In the genomic region with DNA sequence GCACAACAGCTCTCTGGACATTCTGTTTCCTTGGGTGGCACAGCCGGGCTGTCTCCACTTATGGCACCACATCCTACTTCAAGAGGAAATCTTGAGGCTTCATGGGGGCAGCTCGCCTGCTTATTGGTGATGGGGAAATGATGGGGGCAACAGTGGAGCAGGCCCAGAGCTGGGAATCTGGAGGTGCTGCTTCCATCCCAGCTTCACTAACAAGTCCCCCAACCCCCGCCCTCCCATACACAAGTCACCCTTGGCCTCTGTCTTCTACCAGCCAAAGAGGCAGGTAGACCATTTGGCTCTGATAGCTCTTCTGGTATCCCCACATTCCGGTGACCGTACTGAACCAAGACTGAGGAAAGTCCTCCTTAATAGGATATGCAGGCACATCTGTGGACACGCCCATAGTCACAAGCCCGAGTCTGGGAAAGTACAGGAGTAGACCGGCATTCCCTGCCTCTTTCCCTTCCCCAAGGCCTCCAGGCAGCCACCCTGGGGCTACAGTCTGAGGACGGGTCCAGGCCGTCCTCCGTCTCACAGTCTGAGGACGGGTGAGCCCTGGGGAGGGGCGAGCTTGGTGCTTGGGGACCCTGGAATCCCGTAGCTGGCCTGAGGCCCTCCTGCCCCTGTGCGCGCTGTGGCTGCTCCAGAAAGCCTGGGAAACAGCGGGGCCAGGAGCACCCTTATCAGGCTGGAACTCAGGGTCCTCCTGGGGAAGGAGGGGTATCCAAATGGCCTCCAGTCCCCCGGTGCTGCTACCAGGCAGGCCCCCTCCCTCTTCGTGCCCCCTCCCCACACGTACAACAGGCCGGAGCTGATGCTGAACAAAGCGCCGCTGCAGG, we compare ENCODE assay signal across 21 cellular contexts.
DNase-seq lines count a peak whose midpoint lies in the region; ATAC-seq and TF ChIP-seq lines count a peak whose summit lies in the region.
"Had no signal": no experiment of that assay in that cellular context is flagged by ENCODE, and none has a peak within 500 bp of the region (broad histone marks: within the 10 kb centered on the region; RNA-seq: fewer than 3 reads in every experiment).

No MANE protein-coding gene starts in this region.

- H2BK20ac ChIP-seq in IMR-90 (ENCODE audit: low read depth, low read length) = no peak overlapping the region

- H3K27ac ChIP-seq in IMR-90 (ENCODE audit: insufficient read depth, low read length) = no peak overlapping the region
- H3K27ac ChIP-seq in endodermal cell (ENCODE audit: low read depth, low read length) = no peak overlapping the region
- no peak overlapping the region for H3K27ac ChIP-seq in osteoblast (ENCODE audit: low read depth, low read length)
- H3K27ac ChIP-seq: A549, BLaER1 had no signal

- H3K18ac ChIP-seq in IMR-90 (ENCODE audit: low read depth, low read length) = no peak overlapping the region

- TF ChIP-seq POLR2A in IMR-90 (IDR thresholded peaks at IDR 0.05; ENCODE audit: low read depth, low read length) = no peak

- intact Hi-C loops in IMR-90 (cut with micrococcal nuclease) = no loop called here

- in situ Hi-C loops in IMR-90 (cut with MboI; ENCODE audit: low sequenced_read_pairs) = no loop called here

- no TSS peak for BruUV-seq in IMR-90 (replicated peaks; lab: Mats Ljungman, UMichigan)

- POLR2A ChIA-PET in IMR-90 (lab: Charles Lee; ENCODE audit: unreplicated experiment) = no interaction called here

- no peak overlapping the region for H4K8ac ChIP-seq in IMR-90 (ENCODE audit: low read depth in 2 of 2, low read length in 2 of 2)

- H2AFZ ChIP-seq in IMR-90 (replicated peaks; ENCODE audit: low read length, poor library complexity) = no peak overlapping the region
- H2AFZ ChIP-seq in osteoblast (ENCODE audit: low read length) = no peak overlapping the region

- H3K4me2 ChIP-seq in IMR-90 (ENCODE audit: low read depth, low read length) = no peak overlapping the region
- H3K4me2 ChIP-seq in osteoblast (ENCODE audit: insufficient read depth, low read length) = no peak overlapping the region
- H3K4me2 ChIP-seq: A549, BLaER1 had no signal

- no peak overlapping the region for H2BK120ac ChIP-seq in IMR-90 (ENCODE audit: low read depth, low read length)

- H4K5ac ChIP-seq in IMR-90 (ENCODE audit: low read depth, low read length) = no peak overlapping the region

- CTCF ChIA-PET in IMR-90 (lab: Yijun Ruan, JAX) = interaction anchor here (0.7 kb wide), 2 partner anchors 24 to 47 kb away, joined by 4 to 5 read pairs; no protein-coding TSS in a partner anchor

- H2AK9ac ChIP-seq in IMR-90 (replicated peaks; ENCODE audit: low read depth, low read length, poor library complexity) = no peak overlapping the region

- WGBS in IMR-90 (ENCODE audit: extremely low coverage in 2 of 2, insufficient read length in 1 of 2), 2 experiments = 100% methylated on average over 6 of the region's 23 CpGs; no CpG with 5 or more reads in 1 of the 2 experiments
- 91 to 93% methylated on average over 4 to 22 of the region's 23 CpGs for WGBS in endodermal cell (ENCODE audit: insufficient coverage in 1 of 2, insufficient read length in 1 of 2), 2 experiments

- H3K4me1 ChIP-seq in IMR-90 (ENCODE audit: control insufficient read depth, insufficient read depth, low read length) (no peaks in the 10 kb centered on the region), endodermal cell (ENCODE audit: control insufficient read depth, insufficient read depth, low read length) (peaks cover 3% of the 10 kb centered on the region), osteoblast (ENCODE audit: insufficient read depth, low read length) (peaks cover 11% of the 10 kb centered on the region)
- H3K4me1 ChIP-seq: A549, BLaER1 had no signal

- no peak overlapping the region for H2BK15ac ChIP-seq in IMR-90 (ENCODE audit: low read depth, low read length)

- H3K4me1 Mint-ChIP-seq in endodermal cell = peaks cover 23% of the 10 kb centered on the region

- no peaks in the 10 kb centered on the region for H3K9me1 ChIP-seq in IMR-90 (ENCODE audit: insufficient read depth, low read length)

- no peak for ATAC-seq in IMR-90 (ENCODE audit: low read depth)
- no peak for ATAC-seq in HG03520 (IDR thresholded peaks at IDR 0.05; ENCODE audit: unreplicated experiment)
- ATAC-seq: A549; CD8-positive, alpha-beta T cell; SK-N-SH treated with all-trans-retinoic acid at 6 μM for 48 hours had no signal

- no peak overlapping the region for H3K4ac ChIP-seq in IMR-90 (ENCODE audit: low read depth, low read length)

- H3K27me3 Mint-ChIP-seq in endodermal cell (ENCODE audit: insufficient read depth) = peaks cover 14% of the 10 kb centered on the region

- H3K27me3 ChIP-seq in IMR-90 (ENCODE audit: control insufficient read depth, insufficient read depth, low read length) (no peaks in the 10 kb centered on the region; the same call in 1 of the 2 replicates), endodermal cell (ENCODE audit: control insufficient read depth, insufficient read depth, low read length, poor library complexity, severe bottlenecking) (peaks cover 6% of the 10 kb centered on the region), osteoblast (ENCODE audit: insufficient read depth, low read length) (peaks cover 7% of the 10 kb centered on the region)
- H3K27me3 ChIP-seq: BLaER1, MG63 had no signal

- DNase-seq in ELF-1 (ENCODE audit: low read depth, low spot score) (peak; percentile 64), IMR-90 (no peak), endodermal cell (peak; percentile 47), osteoblast (ENCODE audit: insufficient read length, low spot score, missing footprints) (peak; percentile 65), SK-N-DZ (ENCODE audit: low spot score) (no peak)
- DNase-seq in stimulated activated naive CD4-positive, alpha-beta T cell treated with Interleukin-2 at 50 U/mL for 16 hours (lab: John Stamatoyannopoulos, UW) = no peak
- DNase-seq: CD8-positive, alpha-beta T cell; Kasumi-1; MG63; NCI-H1092; NCI-H1436 treated with DMSO at 0.1 percent for 48 hours; NCI-H2029 treated with DMSO at 0.1 percent for 48 hours; NCI-H2171; NCI-H748 treated with DMSO at 0.1 percent for 48 hours; OCI-M1; SHP77 had no signal

- H3K9ac ChIP-seq in IMR-90 (ENCODE audit: low read depth, low read length) (no peak overlapping the region), endodermal cell (ENCODE audit: extremely low read depth, low read length, poor library complexity, severe bottlenecking) (no peak overlapping the region)
- H3K9ac ChIP-seq: BLaER1 had no signal

- no peaks in the 10 kb centered on the region for H3K9me3 Mint-ChIP-seq in endodermal cell
- H3K9me3 Mint-ChIP-seq: CD8-positive, alpha-beta T cell had no signal

- no peaks in the 10 kb centered on the region for H3K79me2 ChIP-seq in osteoblast (ENCODE audit: insufficient read depth, low read length)

- dilution Hi-C loops in IMR-90 (cut with HindIII; ENCODE audit: low sequenced_read_pairs, unreplicated experiment) = no loop called here

- peaks cover 2% of the 10 kb centered on the region for H3K36me3 Mint-ChIP-seq in endodermal cell (ENCODE audit: low read depth)
- H3K36me3 Mint-ChIP-seq: CD8-positive, alpha-beta T cell had no signal

- 0 out of 2 replicates have a peak overlapping the region, but pooled peaks have one; percentile 12 for H2AK5ac ChIP-seq in IMR-90 (ENCODE audit: low read depth, low read length)

- no peak overlapping the region for H3K14ac ChIP-seq in IMR-90 (replicated peaks; ENCODE audit: low read depth, low read length)

- H3K79me1 ChIP-seq in IMR-90 (ENCODE audit: low read depth in 1 of 2, low read length in 2 of 2) = no peaks in the 10 kb centered on the region

- H3K9me3 ChIP-seq in IMR-90 (ENCODE audit: control insufficient read depth, insufficient read depth, low read length) = no peaks in the 10 kb centered on the region
- no peaks in the 10 kb centered on the region for H3K9me3 ChIP-seq in endodermal cell (ENCODE audit: control insufficient read depth, low read length)
- no peaks in the 10 kb centered on the region for H3K9me3 ChIP-seq in osteoblast (ENCODE audit: low read depth, low read length)
- H3K9me3 ChIP-seq: A549, MG63 had no signal

- H3K4me3 Mint-ChIP-seq in endodermal cell = no peak overlapping the region
- H3K4me3 Mint-ChIP-seq: CD8-positive, alpha-beta T cell; IgD-negative memory B cell had no signal

- H3K36me3 ChIP-seq in IMR-90 (ENCODE audit: control insufficient read depth, insufficient read depth, low read length) = no peaks in the 10 kb centered on the region
- no peaks in the 10 kb centered on the region for H3K36me3 ChIP-seq in endodermal cell (ENCODE audit: control insufficient read depth, insufficient read depth, low read length)
- H3K36me3 ChIP-seq in osteoblast (ENCODE audit: insufficient read depth, low read length) = no peaks in the 10 kb centered on the region
- H3K36me3 ChIP-seq: BLaER1, MG63 had no signal

- H3K23ac ChIP-seq in IMR-90 (ENCODE audit: low read depth, low read length) = no peak overlapping the region

- no peak overlapping the region for H3K27ac Mint-ChIP-seq in endodermal cell
- H3K27ac Mint-ChIP-seq: CD8-positive, alpha-beta T cell; IgD-negative memory B cell had no signal

- no peak overlapping the region for H3K56ac ChIP-seq in IMR-90 (ENCODE audit: extremely low read depth, insufficient read depth, low read length)

- TF ChIP-seq CTCF in IMR-90 (conservative IDR thresholded peaks at IDR 0.05; ENCODE audit: low read depth, low read length) (no peak), endodermal cell (conservative IDR thresholded peaks at IDR 0.05) (no peak), osteoblast (IDR thresholded peaks at IDR 0.05; ENCODE audit: extremely low read depth, low read depth, low read length) (no peak)

- H2BK5ac ChIP-seq in IMR-90 (ENCODE audit: low read depth, low read length, poor library complexity, severe bottlenecking) = no peak overlapping the region

- no peak for TF ChIP-seq RAD21 in IMR-90 (IDR thresholded peaks at IDR 0.05; ENCODE audit: low read length)

- H4K20me1 ChIP-seq in IMR-90 (ENCODE audit: insufficient read depth, low read length) = no peaks in the 10 kb centered on the region
- no peaks in the 10 kb centered on the region for H4K20me1 ChIP-seq in osteoblast (ENCODE audit: insufficient read depth, low read length)
- H4K20me1 ChIP-seq: BLaER1 had no signal

- H4K91ac ChIP-seq in IMR-90 (ENCODE audit: insufficient read depth, low read depth, low read length) = no peak overlapping the region

- no peak overlapping the region for H3K4me3 ChIP-seq in IMR-90 (ENCODE audit: insufficient read depth, low read depth, low read length)
- no peak overlapping the region for H3K4me3 ChIP-seq in endodermal cell (ENCODE audit: low read length)
- H3K4me3 ChIP-seq in osteoblast (ENCODE audit: insufficient read depth, low read length) = no peak overlapping the region
- H3K4me3 ChIP-seq: A549, BLaER1, MG63 had no signal

TF ChIP-seq in IMR-90, 13 proteins besides CTCF, POLR2A, EP300 and RAD21 (continues in another document):
- TF ChIP-seq FOS (IDR thresholded peaks at IDR 0.05; ENCODE audit: low read depth, low read length) = no peak
- TF ChIP-seq CEBPB (IDR thresholded peaks at IDR 0.05; ENCODE audit: low read depth, low read length) = no peak
- TF ChIP-seq BHLHE40 (IDR thresholded peaks at IDR 0.05; ENCODE audit: low read depth, low read length) = no peak
- TF ChIP-seq SMC3 (IDR thresholded peaks at IDR 0.05; ENCODE audit: low read depth, low read length) = no peak
- no peak for TF ChIP-seq MAZ (IDR thresholded peaks at IDR 0.05; ENCODE audit: borderline replicate concordance, low read depth, low read length)

Comparison
In these comparisons a context has a peak if more than half of its experiments do, and no peak if none do; other contexts are left out.
1. DNase-seq: peak in ELF-1 (single experiment), endodermal cell (single experiment) and osteoblast (single experiment); none in IMR-90 (single experiment), SK-N-DZ (single experiment) and stimulated activated naive CD4-positive, alpha-beta T cell treated with Interleukin-2 at 50 U/mL for 16 hours (single experiment).